Comparison of ENCODE assay signal across 22 cellular contexts in genomic region chr4:18128241-18128640, GRCh38.
DNase-seq lines count a peak whose midpoint lies in the region; ATAC-seq, FAIRE-seq and TF ChIP-seq lines count a peak whose summit lies in the region.
"Had no signal": no experiment of that assay in that cellular context is flagged by ENCODE, and none has a peak within 500 bp of the region (broad histone marks: within the 10 kb centered on the region; RNA-seq: fewer than 3 reads in every experiment).

No MANE protein-coding gene starts in this region.

- H3K27me3 Mint-ChIP-seq in MCF 10A (ENCODE audit: insufficient read depth, unreplicated experiment), result no peaks in the 10 kb centered on the region

- peaks cover 57% of the 10 kb centered on the region for H3K4me1 ChIP-seq in Karpas-422 (ENCODE audit: low read length)
- H3K4me1 ChIP-seq: A549; BLaER1 treated with 17β-estradiol and CSF1 and Interleukin-3, amounts not matched to agents 10 nM and 100 nM; Caco-2 had no signal

- H3K4me3 ChIP-seq in Karpas-422 (ENCODE audit: low read length) (no peak overlapping the region), bronchial epithelial cell (ENCODE audit: low read depth, low read length) (no peak overlapping the region)
- H3K4me3 ChIP-seq: A549; BLaER1 treated with 17β-estradiol and CSF1 and Interleukin-3, amounts not matched to agents 10 nM and 100 nM had no signal

- peak; percentile 53 for DNase-seq in Karpas-422
- peak; percentile 39 for DNase-seq in bronchial epithelial cell (ENCODE audit: low read depth)
- DNase-seq in frontal cortex (ENCODE audit: low spot score in 2 of 2), result no peak
- no peak for DNase-seq in NCI-H1694 (lab: John Stamatoyannopoulos, UW)
- no peak for DNase-seq in MCF 10A (ENCODE audit: unreplicated experiment)
- DNase-seq: AML-193; Caco-2; Calu3; CD4-positive, alpha-beta T cell; CD8-positive, alpha-beta T cell; DMS79 treated with DMSO at 0.1 percent for 48 hours; GF-D8 had no signal

- H3K36me3 Mint-ChIP-seq in MCF 10A (ENCODE audit: insufficient read depth, unreplicated experiment), result no peaks in the 10 kb centered on the region
- H3K36me3 Mint-ChIP-seq: CD8-positive, alpha-beta T cell had no signal

- no peaks in the 10 kb centered on the region for H3K9me3 Mint-ChIP-seq in MCF 10A (ENCODE audit: unreplicated experiment)
- H3K9me3 Mint-ChIP-seq: CD4-positive, alpha-beta T cell; CD8-positive, alpha-beta T cell had no signal

- POLR2A ChIA-PET in MCF 10A (lab: Yijun Ruan, JAX), result no interaction called here

- H3K79me2 ChIP-seq in Karpas-422 (ENCODE audit: low read length), result no peaks in the 10 kb centered on the region

- H3K9me3 ChIP-seq in Karpas-422 (ENCODE audit: low read length), result no peaks in the 10 kb centered on the region
- H3K9me3 ChIP-seq: A549; BLaER1 treated with 17β-estradiol and CSF1 and Interleukin-3, amounts not matched to agents 10 nM and 100 nM; Caco-2 had no signal

- no TSS peak for BruUV-seq in MCF 10A (replicated peaks; lab: Mats Ljungman, UMichigan)

- H3K9ac ChIP-seq in Karpas-422 (ENCODE audit: low read length), result no peak overlapping the region
- H3K9ac ChIP-seq: BLaER1 treated with 17β-estradiol and CSF1 and Interleukin-3, amounts not matched to agents 10 nM and 100 nM had no signal

- TF ChIP-seq CTCF in bronchial epithelial cell (IDR thresholded peaks at IDR 0.05; ENCODE audit: insufficient read depth, low read length, severe bottlenecking) (no peak), MCF 10A (IDR thresholded peaks at IDR 0.05; ENCODE audit: unreplicated experiment) (no peak)

- no peak overlapping the region for H3K27ac Mint-ChIP-seq in MCF 10A (ENCODE audit: low read depth, unreplicated experiment)
- H3K27ac Mint-ChIP-seq: B cell; CD4-positive, alpha-beta T cell; CD8-positive, alpha-beta T cell had no signal

- peak; percentile 17 for ATAC-seq in esophagus mucosa
- ATAC-seq: A549; CD8-positive, alpha-beta T cell had no signal

- H3K36me3 ChIP-seq in Karpas-422 (ENCODE audit: insufficient read depth, low read length), result no peaks in the 10 kb centered on the region
- H3K36me3 ChIP-seq in bronchial epithelial cell (ENCODE audit: control insufficient read depth, insufficient read depth, low read length), result no peaks in the 10 kb centered on the region
- H3K36me3 ChIP-seq: BLaER1 treated with 17β-estradiol and CSF1 and Interleukin-3, amounts not matched to agents 10 nM and 100 nM had no signal

- H4K20me1 ChIP-seq in Karpas-422 (ENCODE audit: insufficient read depth, low read depth, low read length), result no peaks in the 10 kb centered on the region
- H4K20me1 ChIP-seq: BLaER1 treated with 17β-estradiol and CSF1 and Interleukin-3, amounts not matched to agents 10 nM and 100 nM had no signal

- H3K4me3 Mint-ChIP-seq in MCF 10A (ENCODE audit: unreplicated experiment), result no peak overlapping the region
- H3K4me3 Mint-ChIP-seq: B cell; CD4-positive, alpha-beta T cell; CD8-positive, alpha-beta T cell had no signal

- H3K27me3 ChIP-seq in Karpas-422 (ENCODE audit: low read length) (no peaks in the 10 kb centered on the region), bronchial epithelial cell (ENCODE audit: control insufficient read depth, insufficient read depth, low read length) (no peaks in the 10 kb centered on the region)
- H3K27me3 ChIP-seq: BLaER1 treated with 17β-estradiol and CSF1 and Interleukin-3, amounts not matched to agents 10 nM and 100 nM had no signal

- CTCF ChIA-PET in MCF 10A (lab: Yijun Ruan, JAX), result no interaction called here

- peak overlapping the region; percentile 90 for H2AFZ ChIP-seq in Karpas-422 (ENCODE audit: low read length)

- H3K27ac ChIP-seq in Karpas-422 (ENCODE audit: low read length), result peak overlapping the region; percentile 66
- H3K27ac ChIP-seq: 22Rv1; A549; BLaER1 treated with 17β-estradiol and CSF1 and Interleukin-3, amounts not matched to agents 10 nM and 100 nM; C4-2B had no signal

- peaks cover 11% of the 10 kb centered on the region for H3K4me1 Mint-ChIP-seq in MCF 10A (ENCODE audit: insufficient read depth, unreplicated experiment)
- H3K4me1 Mint-ChIP-seq: B cell had no signal

- FAIRE-seq in bronchial epithelial cell (lab: Jason Lieb, UNC) (no peak), frontal cortex (lab: Jason Lieb, UNC) (no peak)
- FAIRE-seq: A549, D721Med, G401.6, GM12891, GM19239 had no signal

- intact Hi-C loops in MCF 10A (cut with micrococcal nuclease), result no loop called here

- H3K4me2 ChIP-seq in Karpas-422 (ENCODE audit: low read depth, low read length, poor library complexity, severe bottlenecking), result peak overlapping the region; percentile 23
- H3K4me2 ChIP-seq: A549; BLaER1 treated with 17β-estradiol and CSF1 and Interleukin-3, amounts not matched to agents 10 nM and 100 nM had no signal

- no peaks in the 10 kb centered on the region for H3K9me2 ChIP-seq in Karpas-422 (replicated peaks; ENCODE audit: insufficient read depth, low read length)

Comparison
In these comparisons a context has a peak if more than half of its experiments do, and no peak if none do; other contexts are left out.
1. DNase-seq: peak in Karpas-422 (single experiment) and bronchial epithelial cell (single experiment); none in frontal cortex (0 of 2), NCI-H1694 (single experiment) and MCF 10A (single experiment).